1 cellular context compared by ENCODE assay signal in genomic region chr9:35750256-35750531, GRCh38.
TF ChIP-seq lines count a peak whose summit lies in the region.

No MANE protein-coding gene starts in this region.

TF ChIP-seq in H1, 55 proteins besides CTCF, POLR2A, EP300 and RAD21:
- TF ChIP-seq BCL11A (IDR thresholded peaks at IDR 0.05; ENCODE audit: low read depth in 2 of 2, low read length in 2 of 2) (no peak), SRF (IDR thresholded peaks at IDR 0.05; ENCODE audit: low read depth, low read length) (no peak), BRCA1 (IDR thresholded peaks at IDR 0.05; ENCODE audit: low read depth, low read length) (no peak), ATF2 (IDR thresholded peaks at IDR 0.05; ENCODE audit: low read length) (no peak), SAP30 (IDR thresholded peaks at IDR 0.05; ENCODE audit: insufficient read depth, insufficient replicate concordance, low read length) (no peak), CTBP2 (IDR thresholded peaks at IDR 0.05; ENCODE audit: borderline replicate concordance, insufficient read depth, insufficient read length, low read length) (no peak), CBX5 (IDR thresholded peaks at IDR 0.05; ENCODE audit: low read depth, low read length) (no peak), CBX8 (IDR thresholded peaks at IDR 0.05; ENCODE audit: borderline replicate concordance, low read depth, low read length) (no peak), TEAD4 (IDR thresholded peaks at IDR 0.05; ENCODE audit: low read depth, low read length) (no peak), CHD7 (IDR thresholded peaks at IDR 0.05; ENCODE audit: insufficient replicate concordance, low read length) (no peak), SP1 (IDR thresholded peaks at IDR 0.05; ENCODE audit: low read depth, low read length) (no peak), NRF1 (IDR thresholded peaks at IDR 0.05; ENCODE audit: low read depth, low read length) (no peak), BACH1 (IDR thresholded peaks at IDR 0.05; ENCODE audit: low read length) (no peak), CEBPB (IDR thresholded peaks at IDR 0.05; ENCODE audit: low read depth, low read length) (no peak), KDM5A (IDR thresholded peaks at IDR 0.05; ENCODE audit: low read length) (no peak)
- TF ChIP-seq, protein P1, sequence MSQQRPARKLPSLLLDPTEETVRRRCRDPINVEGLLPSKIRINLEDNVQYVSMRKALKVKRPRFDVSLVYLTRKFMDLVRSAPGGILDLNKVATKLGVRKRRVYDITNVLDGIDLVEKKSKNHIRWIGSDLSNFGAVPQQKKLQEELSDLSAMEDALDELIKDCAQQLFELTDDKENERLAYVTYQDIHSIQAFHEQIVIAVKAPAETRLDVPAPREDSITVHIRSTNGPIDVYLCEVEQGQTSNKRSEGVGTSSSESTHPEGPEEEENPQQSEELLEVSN (IDR thresholded peaks at IDR 0.05), result no peak
- TF ChIP-seq, protein P2, sequence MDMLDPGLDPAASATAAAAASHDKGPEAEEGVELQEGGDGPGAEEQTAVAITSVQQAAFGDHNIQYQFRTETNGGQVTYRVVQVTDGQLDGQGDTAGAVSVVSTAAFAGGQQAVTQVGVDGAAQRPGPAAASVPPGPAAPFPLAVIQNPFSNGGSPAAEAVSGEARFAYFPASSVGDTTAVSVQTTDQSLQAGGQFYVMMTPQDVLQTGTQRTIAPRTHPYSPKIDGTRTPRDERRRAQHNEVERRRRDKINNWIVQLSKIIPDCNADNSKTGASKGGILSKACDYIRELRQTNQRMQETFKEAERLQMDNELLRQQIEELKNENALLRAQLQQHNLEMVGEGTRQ (IDR thresholded peaks at IDR 0.05; ENCODE audit: low read length), result no peak
